In genomic region chr5:148904440-148904839, GRCh38 we compare ENCODE assay signal across 18 cellular contexts.
A peak's percentile ranks its signal among the peaks of the same experiment; 100 is the strongest.
DNase-seq lines count a peak whose midpoint lies in the region; ATAC-seq and TF ChIP-seq lines count a peak whose summit lies in the region.
"Had no signal": no experiment of that assay in that cellular context is flagged by ENCODE, and none has a peak within 500 bp of the region (broad histone marks: within the 10 kb centered on the region; RNA-seq: fewer than 3 reads in every experiment).

No MANE protein-coding gene starts in this region.

- peaks cover 3% of the 10 kb centered on the region for H3K27me3 Mint-ChIP-seq in activated CD4-positive, alpha-beta T cell treated with anti-CD3 and anti-CD28 coated beads, Interleukin-2, amount 10 ng/mL, durations not matched to agents 7 days and 5 days

- no peak overlapping the region for H3K4me3 Mint-ChIP-seq in activated CD4-positive, alpha-beta T cell treated with anti-CD3 and anti-CD28 coated beads, Interleukin-2, amount 10 ng/mL, durations not matched to agents 7 days and 5 days
- H3K4me3 Mint-ChIP-seq: naive thymus-derived CD4-positive, alpha-beta T cell had no signal

- H3K4me3 ChIP-seq in ascending aorta (no peak overlapping the region), right cardiac atrium (ENCODE audit: low read length) (no peak overlapping the region)
- H3K4me3 ChIP-seq: adrenal gland had no signal

- no peak for TF ChIP-seq CTCF in ascending aorta (IDR thresholded peaks at IDR 0.05)

- H3K36me3 ChIP-seq in ascending aorta, result no peaks in the 10 kb centered on the region
- H3K36me3 ChIP-seq: adrenal gland had no signal

- POLR2A ChIA-PET in activated CD4-positive, alpha-beta T cell treated with anti-CD3 and anti-CD28 coated beads, Interleukin-2, amount 10 ng/mL, durations not matched to agents 7 days and 5 days (lab: Charles Lee), result no interaction called here

- intact Hi-C loops in ascending aorta (cut with DNase I), result loop anchor here (5.0 kb wide), 2 partner anchors 63 to 77 kb away; partner anchors contain the start of gene ADRB2
- intact Hi-C loops in right cardiac atrium (cut with DNase I), result no loop called here
- intact Hi-C loops in posterior cingulate gyrus (cut with DNase I), result no loop called here

- no peaks in the 10 kb centered on the region for H3K9me3 ChIP-seq in ascending aorta
- H3K9me3 ChIP-seq in right cardiac atrium (ENCODE audit: control insufficient read depth, low read length), result no peaks in the 10 kb centered on the region
- H3K9me3 ChIP-seq: adrenal gland, Caco-2 had no signal

- no peaks in the 10 kb centered on the region for H3K36me3 Mint-ChIP-seq in activated CD4-positive, alpha-beta T cell treated with anti-CD3 and anti-CD28 coated beads, Interleukin-2, amount 10 ng/mL, durations not matched to agents 7 days and 5 days (ENCODE audit: low read depth)
- H3K36me3 Mint-ChIP-seq: naive thymus-derived CD4-positive, alpha-beta T cell had no signal

- H3K4me1 ChIP-seq in ascending aorta (peaks cover 5 to 25% of the 10 kb centered on the region in 2 donors), right cardiac atrium (ENCODE audit: control insufficient read depth, insufficient read depth, low read length) (peaks cover 3% of the 10 kb centered on the region)
- H3K4me1 ChIP-seq: adrenal gland, Caco-2 had no signal

- no peaks in the 10 kb centered on the region for H3K4me1 Mint-ChIP-seq in activated CD4-positive, alpha-beta T cell treated with anti-CD3 and anti-CD28 coated beads, Interleukin-2, amount 10 ng/mL, durations not matched to agents 7 days and 5 days
- H3K4me1 Mint-ChIP-seq: naive thymus-derived CD4-positive, alpha-beta T cell had no signal

- H3K27ac ChIP-seq in ascending aorta, result peak overlapping the region; percentile 66 to 81
- peak overlapping the region; percentile 38 for H3K27ac ChIP-seq in right cardiac atrium (ENCODE audit: low read length)
- H3K27ac ChIP-seq: adrenal gland, HL-60 had no signal

- ATAC-seq in right cardiac atrium (peak; percentile 84), HG03520 (IDR thresholded peaks at IDR 0.05; ENCODE audit: unreplicated experiment) (no peak), HG03175 (IDR thresholded peaks at IDR 0.05; ENCODE audit: unreplicated experiment) (no peak)
- ATAC-seq: naive thymus-derived CD4-positive, alpha-beta T cell had no signal

- H3K9me3 Mint-ChIP-seq in activated CD4-positive, alpha-beta T cell treated with anti-CD3 and anti-CD28 coated beads, Interleukin-2, amount 10 ng/mL, durations not matched to agents 7 days and 5 days, result no peaks in the 10 kb centered on the region
- H3K9me3 Mint-ChIP-seq: naive thymus-derived CD4-positive, alpha-beta T cell had no signal

- no peak overlapping the region for H3K27ac Mint-ChIP-seq in activated CD4-positive, alpha-beta T cell treated with anti-CD3 and anti-CD28 coated beads, Interleukin-2, amount 10 ng/mL, durations not matched to agents 7 days and 5 days
- H3K27ac Mint-ChIP-seq: naive thymus-derived CD4-positive, alpha-beta T cell had no signal

- CTCF ChIA-PET in activated CD4-positive, alpha-beta T cell treated with anti-CD3 and anti-CD28 coated beads, Interleukin-2, amount 10 ng/mL, durations not matched to agents 7 days and 5 days (lab: Charles Lee), result no interaction called here

- DNase-seq in Ammon's horn (ENCODE audit: low spot score), result peak; percentile 75
- DNase-seq in ascending aorta (ENCODE audit: low spot score in 2 of 2), result peak; percentile 42 to 84
- DNase-seq in right cardiac atrium, result peak; percentile 56 to 71 (median 66)
- DNase-seq in posterior cingulate gyrus, result peak in 7 of 10 donors; percentile 30 to 87 (median 46)
- DNase-seq in NOMO-1 (lab: John Stamatoyannopoulos, UW; ENCODE audit: unreplicated experiment in 2 of 2), result no peak
- no peak for DNase-seq in activated CD4-positive, alpha-beta T cell treated with anti-CD3 and anti-CD28 coated beads, Interleukin-2, amount 10 ng/mL, durations not matched to agents 7 days and 5 days
- DNase-seq: ACHN; activated T-cell treated with anti-CD3 and anti-CD28 coated beads for 4 hours; adrenal gland; Caco-2; foreskin fibroblast; HCEC 1CT; naive thymus-derived CD4-positive, alpha-beta T cell; NCI-H2081; small intestine had no signal

- 57% methylated on average over 1 of the region's 1 CpG for WGBS in right cardiac atrium

- no peaks in the 10 kb centered on the region for H3K27me3 ChIP-seq in ascending aorta
- no peaks in the 10 kb centered on the region for H3K27me3 ChIP-seq in right cardiac atrium (ENCODE audit: control insufficient read depth, insufficient read depth)
- H3K27me3 ChIP-seq: adrenal gland had no signal

Comparison
In these comparisons a context has a peak if more than half of its experiments do, and no peak if none do; other contexts are left out.
1. DNase-seq: peak in Ammon's horn (single experiment), ascending aorta (2 of 2), right cardiac atrium (3 of 3) and posterior cingulate gyrus (7 of 10); none in NOMO-1 (0 of 2) and activated CD4-positive, alpha-beta T cell treated with anti-CD3 and anti-CD28 coated beads, Interleukin-2, amount 10 ng/mL, durations not matched to agents 7 days and 5 days (single experiment).
2. ATAC-seq: peak in right cardiac atrium (2 of 2); none in HG03520 (single experiment) and HG03175 (single experiment).